8 cellular contexts compared by ENCODE assay signal in the genomic region with DNA sequence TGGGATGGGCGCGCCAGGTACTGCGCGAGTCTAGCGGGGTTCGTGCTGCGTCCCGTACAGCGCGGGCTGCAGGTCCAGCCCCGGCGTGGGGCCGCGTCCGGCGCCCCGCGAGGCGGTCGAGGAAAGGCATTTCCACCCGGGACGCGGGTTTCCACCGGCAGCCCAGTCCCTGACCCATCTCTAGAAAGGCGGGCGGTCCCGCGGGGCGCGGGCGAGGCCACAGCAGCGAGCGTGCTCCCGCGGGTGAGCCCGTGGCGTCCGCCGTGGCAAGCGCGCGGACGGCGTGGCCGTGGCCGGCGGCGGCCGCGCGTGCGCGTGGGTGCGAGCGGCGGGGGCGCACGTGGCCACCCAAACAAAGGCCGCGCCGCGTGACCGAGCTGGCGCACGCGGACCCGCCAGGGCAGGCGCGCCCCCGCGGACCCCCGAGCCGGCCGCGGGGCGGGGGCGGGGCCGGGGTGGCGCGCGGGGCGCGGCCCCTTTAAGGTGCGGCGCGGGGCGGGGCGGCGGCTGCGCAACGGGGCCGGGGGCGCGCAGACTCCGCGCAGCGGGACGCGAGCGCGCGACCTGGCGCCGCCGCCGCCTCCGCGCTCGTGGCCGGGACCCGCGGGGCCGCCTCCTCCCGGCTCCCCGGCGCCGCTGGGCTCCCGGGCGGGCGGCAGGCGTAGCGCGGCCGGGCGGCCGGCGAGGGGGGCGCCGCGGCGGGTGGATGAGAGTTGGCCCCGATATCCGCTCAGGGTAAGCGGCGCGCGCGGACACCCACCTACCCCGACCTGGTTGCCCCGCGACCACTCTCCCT. TPM values are rescaled to one million over a fixed set of nuclear protein-coding genes. Genes with fewer than 3 reads are reported as not detected.
DNase-seq lines count a peak whose midpoint lies in the region; ATAC-seq and TF ChIP-seq lines count a peak whose summit lies in the region.

No MANE protein-coding gene starts in this region.

- H3K36me3 ChIP-seq in ascending aorta (no peaks in the 10 kb centered on the region), iPS DF 6.9 (ENCODE audit: control insufficient read depth, insufficient read depth, low read length) (no peaks in the 10 kb centered on the region), smooth muscle cell (ENCODE audit: low read depth) (no peaks in the 10 kb centered on the region)

- no peak overlapping the region for H3K9ac ChIP-seq in smooth muscle cell (ENCODE audit: low read depth)

- H3F3A ChIP-seq in smooth muscle cell (ENCODE audit: low read depth): peaks cover 7% of the 10 kb centered on the region

- peaks cover 0 to 5% of the 10 kb centered on the region in 2 donors for H3K9me3 ChIP-seq in ascending aorta
- no peaks in the 10 kb centered on the region for H3K9me3 ChIP-seq in iPS DF 6.9 (ENCODE audit: control insufficient read depth, insufficient read depth, low read length)
- no peaks in the 10 kb centered on the region for H3K9me3 ChIP-seq in smooth muscle cell (replicated peaks; ENCODE audit: low read depth)

- peaks cover 7% of the 10 kb centered on the region for H3K79me2 ChIP-seq in smooth muscle cell (ENCODE audit: low read depth)

- TF ChIP-seq CTCF in ascending aorta (IDR thresholded peaks at IDR 0.05) (no peak), smooth muscle cell (IDR thresholded peaks at IDR 0.05; ENCODE audit: borderline replicate concordance, insufficient read depth, poor library complexity, severe bottlenecking) (no peak)

- H3K27ac ChIP-seq in ascending aorta (no peak overlapping the region), iPS DF 6.9 (ENCODE audit: low read length) (no peak overlapping the region), smooth muscle cell (ENCODE audit: low read depth) (no peak overlapping the region)

- WGBS in iPS DF 6.9 (ENCODE audit: insufficient coverage, insufficient read length): no CpG with 5 or more reads among the region's 141 CpGs
- 3% methylated on average over 45 of the region's 141 CpGs for WGBS in smooth muscle cell (ENCODE audit: low lambda C conversion rate)

- peak; percentile 71 for ATAC-seq in HG02678 (IDR thresholded peaks at IDR 0.05; ENCODE audit: unreplicated experiment)

- H3K4me3 ChIP-seq in ascending aorta (peak overlapping the region; percentile 76 to 91), iPS DF 6.9 (ENCODE audit: low read length) (peak overlapping the region; percentile 70), smooth muscle cell (peak overlapping the region; percentile 62)

- H2AFZ ChIP-seq in smooth muscle cell (ENCODE audit: low read depth): peak overlapping the region; percentile 69

- peaks cover 35% of the 10 kb centered on the region for H4K20me1 ChIP-seq in smooth muscle cell (ENCODE audit: low read depth)

- intact Hi-C loops in ascending aorta (cut with DNase I): no loop called here

- DNase-seq in ELR (ENCODE audit: low read depth) (peak; percentile 63), T follicular helper cell (ENCODE audit: low read depth) (peak; percentile 43), ascending aorta (ENCODE audit: low spot score in 2 of 2) (peak in 1 of 2 donors; percentile 6), iPS DF 6.9 (ENCODE audit: low read depth, low spot score) (no peak), smooth muscle cell (lab: John Stamatoyannopoulos, UW; ENCODE audit: unreplicated experiment) (no peak), GF-D8 (lab: John Stamatoyannopoulos, UW) (no peak), NCI-H187 (lab: John Stamatoyannopoulos, UW) (no peak)

- no peaks in the 10 kb centered on the region for H3K27me3 ChIP-seq in ascending aorta
- H3K27me3 ChIP-seq in iPS DF 6.9 (ENCODE audit: control insufficient read depth, insufficient read depth, low read length): no peaks in the 10 kb centered on the region
- H3K27me3 ChIP-seq in smooth muscle cell (ENCODE audit: low read depth): no peaks in the 10 kb centered on the region

- H3K4me2 ChIP-seq in smooth muscle cell: peak overlapping the region; percentile 93

- H3K4me1 ChIP-seq in ascending aorta (peaks cover 8 to 26% of the 10 kb centered on the region in 2 donors), iPS DF 6.9 (ENCODE audit: control insufficient read depth, insufficient read depth, low read length) (peaks cover 8% of the 10 kb centered on the region), smooth muscle cell (ENCODE audit: low read depth) (peaks cover 8% of the 10 kb centered on the region)

RNA-seq across cellular contexts. Expression of gene CELSR1, which starts 39.3 kb away (rescaled TPM):
- total RNA-seq in ascending aorta (10.5 TPM), smooth muscle cell (15.2 and 17.6 TPM in 2 replicates)
- polyA plus RNA-seq in smooth muscle cell: 3.6 and 12.3 TPM in 2 replicates

RNA-seq across cellular contexts. Expression of gene GRAMD4, which starts 43.4 kb away (rescaled TPM):
- total RNA-seq in ascending aorta (20.2 TPM), smooth muscle cell (7.5 and 16.6 TPM in 2 replicates)
- 14.5 and 15.5 TPM in 2 replicates for polyA plus RNA-seq in smooth muscle cell

Comparison
In these comparisons a context has a peak if more than half of its experiments do, and no peak if none do; other contexts are left out.
1. DNase-seq: peak in ELR (single experiment) and T follicular helper cell (single experiment); none in iPS DF 6.9 (single experiment), smooth muscle cell (single experiment), GF-D8 (single experiment) and NCI-H187 (0 of 2).
2. Peak in every context shown above with its lines, with median percentiles within 50 percentile points of each other: H3K4me3 ChIP-seq.